Comparison of ENCODE assay signal across 8 cellular contexts in the genomic region with DNA sequence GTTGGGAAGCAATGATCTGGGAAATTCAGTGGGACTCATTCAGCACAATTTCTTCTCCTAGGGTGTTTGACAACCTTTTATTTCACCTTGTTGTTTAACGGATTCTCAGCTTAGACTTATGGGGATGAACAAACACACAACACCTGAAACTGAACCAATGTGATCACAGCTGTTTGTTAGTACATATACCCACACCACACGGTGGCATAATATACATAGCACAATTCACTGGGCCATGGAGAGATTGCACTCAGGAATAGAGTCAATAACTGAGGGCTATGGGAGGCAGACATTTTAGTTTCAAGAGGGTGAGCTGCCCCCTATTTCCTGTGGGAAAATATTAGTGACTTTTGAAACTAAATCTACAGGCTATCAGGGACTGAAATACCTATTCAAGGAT.
"Had no signal": no experiment of that assay in that cellular context is flagged by ENCODE, and none has a peak within 500 bp of the region (broad histone marks: within the 10 kb centered on the region; RNA-seq: fewer than 3 reads in every experiment).

No MANE protein-coding gene starts in this region.

- H3K27ac ChIP-seq: HL-60 had no signal

- FAIRE-seq: H1, H54, HepG2 had no signal

- H3K4me2 ChIP-seq: GM23338 had no signal

- H2AFZ ChIP-seq: GM23338 had no signal

- DNase-seq: H9, HCEC 1CT, KBM-7 had no signal

- H3K4me3 ChIP-seq: GM23338 had no signal

- ATAC-seq: GM23338, HepG2 had no signal
